1 cellular context compared by ENCODE assay signal in genomic region chr11:64225608-64226506, GRCh38.
A peak's percentile ranks its signal among the peaks of the same experiment; 100 is the strongest.
TF ChIP-seq lines count a peak whose summit lies in the region.

NUDT22 (plus strand) TSS chr11:64226274; CDS start chr11:64226653, 379 bp downstream.
TRPT1 (minus strand) TSS chr11:64226186; CDS start chr11:64225860, 326 bp downstream.

TF ChIP-seq in K562, 482 proteins besides CTCF, POLR2A, EP300 and RAD21 (continued from another document and continues in another):
- peak; percentile 71 for TF ChIP-seq ARID4B (CRISPR knock-in tag; IDR thresholded peaks at IDR 0.05)
- TF ChIP-seq, protein P1, sequence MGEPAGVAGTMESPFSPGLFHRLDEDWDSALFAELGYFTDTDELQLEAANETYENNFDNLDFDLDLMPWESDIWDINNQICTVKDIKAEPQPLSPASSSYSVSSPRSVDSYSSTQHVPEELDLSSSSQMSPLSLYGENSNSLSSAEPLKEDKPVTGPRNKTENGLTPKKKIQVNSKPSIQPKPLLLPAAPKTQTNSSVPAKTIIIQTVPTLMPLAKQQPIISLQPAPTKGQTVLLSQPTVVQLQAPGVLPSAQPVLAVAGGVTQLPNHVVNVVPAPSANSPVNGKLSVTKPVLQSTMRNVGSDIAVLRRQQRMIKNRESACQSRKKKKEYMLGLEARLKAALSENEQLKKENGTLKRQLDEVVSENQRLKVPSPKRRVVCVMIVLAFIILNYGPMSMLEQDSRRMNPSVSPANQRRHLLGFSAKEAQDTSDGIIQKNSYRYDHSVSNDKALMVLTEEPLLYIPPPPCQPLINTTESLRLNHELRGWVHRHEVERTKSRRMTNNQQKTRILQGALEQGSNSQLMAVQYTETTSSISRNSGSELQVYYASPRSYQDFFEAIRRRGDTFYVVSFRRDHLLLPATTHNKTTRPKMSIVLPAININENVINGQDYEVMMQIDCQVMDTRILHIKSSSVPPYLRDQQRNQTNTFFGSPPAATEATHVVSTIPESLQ (CRISPR knock-in tag; IDR thresholded peaks at IDR 0.05) = peak; percentile 36; the same call in 1 of the 2 replicates
- no peak for TF ChIP-seq MTA2 (IDR thresholded peaks at IDR 0.05; ENCODE audit: low read depth)
- no peak for TF ChIP-seq IRF9 (tag; IDR thresholded peaks at IDR 0.05)
- TF ChIP-seq TCF7 (IDR thresholded peaks at IDR 0.05; ENCODE audit: borderline replicate concordance) = 0 out of 2 replicates have a peak, but pooled peaks have one; percentile 58
- TF ChIP-seq YY1 (IDR thresholded peaks at IDR 0.05; ENCODE audit: borderline replicate concordance in 1 of 3, control insufficient read depth in 1 of 3, extremely low read depth in 1 of 3, insufficient read depth in 3 of 3, insufficient read length in 1 of 3, insufficient replicate concordance in 2 of 3, low read depth in 1 of 3, low read length in 2 of 3) = peak in 2 of 3 experiments; percentile 30 to 40
- no peak for TF ChIP-seq FUS (optimal IDR thresholded peaks at IDR 0.05; ENCODE audit: low read depth, low read length)
- TF ChIP-seq MYC (IDR thresholded peaks at IDR 0.05; ENCODE audit: low read depth, low read length) = no peak
- TF ChIP-seq MYC (CRISPR knock-in tag; IDR thresholded peaks at IDR 0.05; ENCODE audit: borderline replicate concordance, low read depth) = no peak
- TF ChIP-seq SOX6 (IDR thresholded peaks at IDR 0.05) = peak; percentile 10; the same call in 1 of the 2 replicates
- TF ChIP-seq, protein P2, sequence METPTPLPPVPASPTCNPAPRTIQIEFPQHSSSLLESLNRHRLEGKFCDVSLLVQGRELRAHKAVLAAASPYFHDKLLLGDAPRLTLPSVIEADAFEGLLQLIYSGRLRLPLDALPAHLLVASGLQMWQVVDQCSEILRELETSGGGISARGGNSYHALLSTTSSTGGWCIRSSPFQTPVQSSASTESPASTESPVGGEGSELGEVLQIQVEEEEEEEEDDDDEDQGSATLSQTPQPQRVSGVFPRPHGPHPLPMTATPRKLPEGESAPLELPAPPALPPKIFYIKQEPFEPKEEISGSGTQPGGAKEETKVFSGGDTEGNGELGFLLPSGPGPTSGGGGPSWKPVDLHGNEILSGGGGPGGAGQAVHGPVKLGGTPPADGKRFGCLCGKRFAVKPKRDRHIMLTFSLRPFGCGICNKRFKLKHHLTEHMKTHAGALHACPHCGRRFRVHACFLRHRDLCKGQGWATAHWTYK (CRISPR knock-in tag; IDR thresholded peaks at IDR 0.05) = no peak; the same call in 1 of the 2 replicates
- peak; percentile 90 for TF ChIP-seq ZBTB7A (IDR thresholded peaks at IDR 0.05; ENCODE audit: borderline replicate concordance, control insufficient read depth, low read depth, low read length)
- no peak for TF ChIP-seq FOXM1 (IDR thresholded peaks at IDR 0.05; ENCODE audit: low read depth)
- TF ChIP-seq FOXM1 (CRISPR knock-in tag; IDR thresholded peaks at IDR 0.05; ENCODE audit: low read depth) = 0 out of 2 replicates have a peak, but pooled peaks have one; percentile 76
- TF ChIP-seq RNF219 (CRISPR knock-in tag; IDR thresholded peaks at IDR 0.05) = no peak
- TF ChIP-seq PPARD (CRISPR knock-in tag; IDR thresholded peaks at IDR 0.05) = no peak
- peak; percentile 94 for TF ChIP-seq SPI1 (IDR thresholded peaks at IDR 0.05; ENCODE audit: borderline replicate concordance, low read depth, low read length)
- TF ChIP-seq BRD4 (IDR thresholded peaks at IDR 0.05) = no peak
- peak; percentile 16; the same call in 1 of the 2 replicates for TF ChIP-seq CC2D1A (IDR thresholded peaks at IDR 0.05)
- TF ChIP-seq, protein P3, sequence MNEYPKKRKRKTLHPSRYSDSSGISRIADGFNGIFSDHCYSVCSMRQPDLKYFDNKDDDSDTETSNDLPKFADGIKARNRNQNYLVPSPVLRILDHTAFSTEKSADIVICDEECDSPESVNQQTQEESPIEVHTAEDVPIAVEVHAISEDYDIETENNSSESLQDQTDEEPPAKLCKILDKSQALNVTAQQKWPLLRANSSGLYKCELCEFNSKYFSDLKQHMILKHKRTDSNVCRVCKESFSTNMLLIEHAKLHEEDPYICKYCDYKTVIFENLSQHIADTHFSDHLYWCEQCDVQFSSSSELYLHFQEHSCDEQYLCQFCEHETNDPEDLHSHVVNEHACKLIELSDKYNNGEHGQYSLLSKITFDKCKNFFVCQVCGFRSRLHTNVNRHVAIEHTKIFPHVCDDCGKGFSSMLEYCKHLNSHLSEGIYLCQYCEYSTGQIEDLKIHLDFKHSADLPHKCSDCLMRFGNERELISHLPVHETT (CRISPR knock-in tag; conservative IDR thresholded peaks at IDR 0.05 in 1 of 2, IDR thresholded peaks at IDR 0.05 in 1 of 2) = 0 out of 4 replicates have a peak, but pooled peaks of 1 of the 2 experiments have one; percentile 16
- TF ChIP-seq RB1 (IDR thresholded peaks at IDR 0.05; ENCODE audit: low read depth) = no peak; the same call in 1 of the 2 replicates
- TF ChIP-seq PRPF4 (IDR thresholded peaks at IDR 0.05; ENCODE audit: insufficient read depth, low read depth, low read length, poor library complexity, severe bottlenecking) = no peak
- TF ChIP-seq ZNF407 (IDR thresholded peaks at IDR 0.05; ENCODE audit: low read depth) = no peak
- TF ChIP-seq ZNF41 (CRISPR knock-in tag; conservative IDR thresholded peaks at IDR 0.05) = no peak
- TF ChIP-seq, protein P4, sequence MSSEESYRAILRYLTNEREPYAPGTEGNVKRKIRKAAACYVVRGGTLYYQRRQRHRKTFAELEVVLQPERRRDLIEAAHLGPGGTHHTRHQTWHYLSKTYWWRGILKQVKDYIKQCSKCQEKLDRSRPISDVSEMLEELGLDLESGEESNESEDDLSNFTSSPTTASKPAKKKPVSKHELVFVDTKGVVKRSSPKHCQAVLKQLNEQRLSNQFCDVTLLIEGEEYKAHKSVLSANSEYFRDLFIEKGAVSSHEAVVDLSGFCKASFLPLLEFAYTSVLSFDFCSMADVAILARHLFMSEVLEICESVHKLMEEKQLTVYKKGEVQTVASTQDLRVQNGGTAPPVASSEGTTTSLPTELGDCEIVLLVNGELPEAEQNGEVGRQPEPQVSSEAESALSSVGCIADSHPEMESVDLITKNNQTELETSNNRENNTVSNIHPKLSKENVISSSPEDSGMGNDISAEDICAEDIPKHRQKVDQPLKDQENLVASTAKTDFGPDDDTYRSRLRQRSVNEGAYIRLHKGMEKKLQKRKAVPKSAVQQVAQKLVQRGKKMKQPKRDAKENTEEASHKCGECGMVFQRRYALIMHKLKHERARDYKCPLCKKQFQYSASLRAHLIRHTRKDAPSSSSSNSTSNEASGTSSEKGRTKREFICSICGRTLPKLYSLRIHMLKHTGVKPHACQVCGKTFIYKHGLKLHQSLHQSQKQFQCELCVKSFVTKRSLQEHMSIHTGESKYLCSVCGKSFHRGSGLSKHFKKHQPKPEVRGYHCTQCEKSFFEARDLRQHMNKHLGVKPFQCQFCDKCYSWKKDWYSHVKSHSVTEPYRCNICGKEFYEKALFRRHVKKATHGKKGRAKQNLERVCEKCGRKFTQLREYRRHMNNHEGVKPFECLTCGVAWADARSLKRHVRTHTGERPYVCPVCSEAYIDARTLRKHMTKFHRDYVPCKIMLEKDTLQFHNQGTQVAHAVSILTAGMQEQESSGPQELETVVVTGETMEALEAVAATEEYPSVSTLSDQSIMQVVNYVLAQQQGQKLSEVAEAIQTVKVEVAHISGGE (CRISPR knock-in tag; IDR thresholded peaks at IDR 0.05) = peak; percentile 86 to 97 (median 94); a peak in 5 of 6 replicates
- TF ChIP-seq DIDO1 (tag; IDR thresholded peaks at IDR 0.05; ENCODE audit: low read depth) = no peak
